12 cellular contexts compared by ENCODE assay signal in genomic region chr17:38693700-38694329, GRCh38. TPM values are rescaled to one million over a fixed set of nuclear protein-coding genes. Genes with fewer than 3 reads are reported as not detected.
DNase-seq lines count a peak whose midpoint lies in the region; ATAC-seq, FAIRE-seq and TF ChIP-seq lines count a peak whose summit lies in the region.
"Had no signal": no experiment of that assay in that cellular context is flagged by ENCODE, and none has a peak within 500 bp of the region (broad histone marks: within the 10 kb centered on the region; RNA-seq: fewer than 3 reads in every experiment).

No MANE protein-coding gene starts in this region.

- H3K9me3 ChIP-seq in Peyer's patch (no peaks in the 10 kb centered on the region), neuronal stem cell (replicated peaks in 1 of 2; ENCODE audit: control insufficient read depth in 2 of 2, insufficient read depth in 1 of 2, low read depth in 1 of 2, low read length in 2 of 2) (no peaks in the 10 kb centered on the region), MM.1S (replicated peaks; ENCODE audit: insufficient read depth, low read length) (no peaks in the 10 kb centered on the region)

- no peak for TF ChIP-seq POLR2A in Peyer's patch (IDR thresholded peaks at IDR 0.05)

- no peak overlapping the region for H3K27ac ChIP-seq in ACC112 (ENCODE audit: low read depth, low read length)
- H3K27ac ChIP-seq in Peyer's patch, result peak overlapping the region; percentile 3 to 63 (median 28)
- H3K27ac ChIP-seq in neuronal stem cell (replicated peaks; ENCODE audit: low read length), result no peak overlapping the region
- H3K27ac ChIP-seq in MM.1S (ENCODE audit: low read length), result no peak overlapping the region

- H3K4ac ChIP-seq in neuronal stem cell (ENCODE audit: low read length), result no peak overlapping the region

- H3K23ac ChIP-seq in neuronal stem cell (ENCODE audit: low read depth, low read length, poor library complexity), result no peak overlapping the region

- H3K14ac ChIP-seq in neuronal stem cell (ENCODE audit: low read length), result no peak overlapping the region

- no peak overlapping the region for H3K9ac ChIP-seq in neuronal stem cell (ENCODE audit: low read depth, low read length, poor library complexity)
- no peak overlapping the region for H3K9ac ChIP-seq in MM.1S (ENCODE audit: low read length)

- H3K4me2 ChIP-seq in neuronal stem cell (ENCODE audit: insufficient read depth, low read length, poor library complexity, severe bottlenecking) (no peak overlapping the region), MM.1S (ENCODE audit: low read depth, low read length) (no peak overlapping the region)

- WGBS in neuronal stem cell (ENCODE audit: extremely low coverage in 2 of 2, insufficient read length in 2 of 2, insufficient replicate concordance in 1 of 2), 2 donors, result no CpG with 5 or more reads among the region's 12 CpGs

- no peak for FAIRE-seq in frontal cortex (lab: Jason Lieb, UNC)

- no peak overlapping the region for H4K91ac ChIP-seq in neuronal stem cell (ENCODE audit: low read depth, low read length, poor library complexity)

- peak overlapping the region; percentile 23 for H3K18ac ChIP-seq in neuronal stem cell (ENCODE audit: low read length)

- H3K9me2 ChIP-seq in MM.1S (replicated peaks; ENCODE audit: insufficient read depth, low read length), result no peaks in the 10 kb centered on the region

- H3K36me3 ChIP-seq in ACC112 (ENCODE audit: insufficient read depth, low read length) (no peaks in the 10 kb centered on the region), Peyer's patch (no peaks in the 10 kb centered on the region), neuronal stem cell (replicated peaks in 1 of 2; ENCODE audit: control insufficient read depth in 2 of 2, insufficient read depth in 2 of 2, low read length in 2 of 2) (no peaks in the 10 kb centered on the region), MM.1S (replicated peaks; ENCODE audit: insufficient read depth, low read length) (no peaks in the 10 kb centered on the region)

- no peak overlapping the region for H3K4me3 ChIP-seq in ACC112 (ENCODE audit: low read depth, low read length)
- no peak overlapping the region for H3K4me3 ChIP-seq in Peyer's patch
- peak overlapping the region in 1 of 2 donors; percentile 27 for H3K4me3 ChIP-seq in neuronal stem cell (ENCODE audit: low read length in 2 of 2)
- no peak overlapping the region for H3K4me3 ChIP-seq in MM.1S (ENCODE audit: low read length)

- no peak overlapping the region for H2BK5ac ChIP-seq in neuronal stem cell (ENCODE audit: low read length)

- DNase-seq in Peyer's patch (peak in 2 of 3 donors; percentile 36 to 77), frontal cortex (ENCODE audit: low spot score in 2 of 2) (peak; percentile 20 to 39), neuronal stem cell (ENCODE audit: low spot score) (no peak), activated gamma-delta T cell treated with Interleukin-2 at 50 U/mL for 16 hours (no peak), GM20000 (ENCODE audit: low spot score) (no peak), MM.1S (no peak)
- DNase-seq: activated naive CD4-positive, alpha-beta T cell treated with Interleukin-2 at 50 U/mL for 16 hours; immature natural killer cell; T-helper 1 cell had no signal

- H4K8ac ChIP-seq in neuronal stem cell (ENCODE audit: low read depth, low read length), result peak overlapping the region; percentile 24

- TF ChIP-seq CTCF in Peyer's patch (IDR thresholded peaks at IDR 0.05) (no peak), GM20000 (IDR thresholded peaks at IDR 0.05; ENCODE audit: extremely low read depth, missing control alignments) (no peak), MM.1S (IDR thresholded peaks at IDR 0.05; ENCODE audit: low read length) (no peak)

- no peak overlapping the region for H2BK120ac ChIP-seq in neuronal stem cell (ENCODE audit: low read depth, low read length)

- peaks cover 12% of the 10 kb centered on the region for H3K4me1 ChIP-seq in ACC112 (ENCODE audit: control insufficient read depth, insufficient read depth, low read length, unreplicated experiment)
- H3K4me1 ChIP-seq in Peyer's patch, result peaks cover 0 to 14% (median 0%) of the 10 kb centered on the region in 4 donors
- peaks cover 5 to 9% of the 10 kb centered on the region in 2 donors for H3K4me1 ChIP-seq in neuronal stem cell (ENCODE audit: control insufficient read depth in 2 of 2, insufficient read depth in 1 of 2, low read depth in 1 of 2, low read length in 2 of 2)
- H3K4me1 ChIP-seq in MM.1S (ENCODE audit: low read length), result no peaks in the 10 kb centered on the region

- H3K79me2 ChIP-seq in ACC112 (ENCODE audit: control insufficient read depth, insufficient read depth, low read length, unreplicated experiment) (no peaks in the 10 kb centered on the region), MM.1S (ENCODE audit: low read length) (no peaks in the 10 kb centered on the region)

- ATAC-seq in GM19395 (IDR thresholded peaks at IDR 0.05; ENCODE audit: unreplicated experiment), result no peak

- H2AFZ ChIP-seq in ACC112 (ENCODE audit: low read length, unreplicated experiment), result peak overlapping the region; percentile 58
- peak overlapping the region; percentile 78 for H2AFZ ChIP-seq in neuronal stem cell (ENCODE audit: low read length)
- no peak overlapping the region for H2AFZ ChIP-seq in MM.1S (ENCODE audit: low read length)

- H3K27me3 ChIP-seq in ACC112 (ENCODE audit: insufficient read depth, low read length) (no peaks in the 10 kb centered on the region), Peyer's patch (no peaks in the 10 kb centered on the region), neuronal stem cell (ENCODE audit: control insufficient read depth in 3 of 3, insufficient read depth in 3 of 3, low read depth in 1 of 3, low read length in 3 of 3) (peaks cover 0 to 13% (median 0%) of the 10 kb centered on the region in 3 experiments), MM.1S (replicated peaks; ENCODE audit: insufficient read depth, low read length) (no peaks in the 10 kb centered on the region)

- H2BK12ac ChIP-seq in neuronal stem cell (ENCODE audit: low read length), result no peak overlapping the region

- peaks cover 3% of the 10 kb centered on the region; the same call in 1 of the 2 replicates for H3F3A ChIP-seq in MM.1S (ENCODE audit: insufficient read depth, low read length)

- no peak overlapping the region for H2AK5ac ChIP-seq in neuronal stem cell (ENCODE audit: low read depth, low read length)

- no peak overlapping the region for H2BK15ac ChIP-seq in neuronal stem cell (ENCODE audit: low read length)

- H3K79me1 ChIP-seq in neuronal stem cell (ENCODE audit: low read depth, low read length), result no peaks in the 10 kb centered on the region

- no peaks in the 10 kb centered on the region for H4K20me1 ChIP-seq in MM.1S (ENCODE audit: insufficient read depth, low read length)

RNA-seq across cellular contexts. Expression of gene MLLT6, which starts 11.3 kb away (rescaled TPM):
- total RNA-seq in Peyer's patch (100 to 1,000 TPM in 3 of 4 donors, 10 to 100 TPM in 1; 69.2 to 297 (median 190) TPM), frontal cortex (16.3 TPM)
- 14.2 TPM for polyA plus RNA-seq in neuronal stem cell (2013, experiment 1 of 2)
- polyA plus RNA-seq in neuronal stem cell (2013, experiment 2 of 2), result 14.1 TPM

RNA-seq across cellular contexts. Expression of gene EPOP, which starts 19.1 kb away (rescaled TPM):
- total RNA-seq in Peyer's patch (1 to 10 TPM in 1 of 4 donors, under 1 TPM in 1, not detected in 2; 0.54 to 3.3 TPM), frontal cortex (0.82 TPM)
- polyA plus RNA-seq in neuronal stem cell (2013, experiment 1 of 2), result 17.0 TPM
- polyA plus RNA-seq in neuronal stem cell (2013, experiment 2 of 2), result 16.8 TPM
- polyA plus RNA-seq: immature natural killer cell had no signal

RNA-seq across cellular contexts. Expression of gene CISD3, which starts 36.3 kb away (rescaled TPM):
- total RNA-seq in Peyer's patch, result 10 to 100 TPM; 10.7 to 55.0 (median 43.2) TPM
- 0.82 TPM for total RNA-seq in frontal cortex
- polyA plus RNA-seq in neuronal stem cell (2013, experiment 1 of 2), result 4.7 TPM
- 4.8 TPM for polyA plus RNA-seq in neuronal stem cell (2013, experiment 2 of 2)

RNA-seq across cellular contexts. Expression of gene PCGF2, which starts 54.3 kb away (rescaled TPM):
- total RNA-seq in Peyer's patch (10 to 100 TPM in 2 of 4 donors, 1 to 10 TPM in 2; 8.3 to 41.9 (median 14.5) TPM), frontal cortex (8.2 TPM)
- polyA plus RNA-seq in neuronal stem cell (2013, experiment 1 of 2), result 74.0 TPM
- polyA plus RNA-seq in neuronal stem cell (2013, experiment 2 of 2), result 69.4 TPM
- total RNA-seq: B cell had no signal
- polyA plus RNA-seq: immature natural killer cell had no signal

RNA-seq across cellular contexts. Expression of gene PSMB3, which starts 58.7 kb away (rescaled TPM):
- 100 to 1,000 TPM; 106 to 165 (median 109) TPM for total RNA-seq in Peyer's patch
- 196 TPM for total RNA-seq in frontal cortex
- polyA plus RNA-seq in neuronal stem cell (2013, experiment 1 of 2), result 263 TPM
- 265 TPM for polyA plus RNA-seq in neuronal stem cell (2013, experiment 2 of 2)

Comparison
In these comparisons a context has a peak if more than half of its experiments do, and no peak if none do; other contexts are left out.
1. H3K27ac ChIP-seq: peak in Peyer's patch (4 of 4); none in ACC112 (single experiment), neuronal stem cell (single experiment) and MM.1S (single experiment).
2. DNase-seq: peak in Peyer's patch (2 of 3) and frontal cortex (2 of 2); none in neuronal stem cell (single experiment), activated gamma-delta T cell treated with Interleukin-2 at 50 U/mL for 16 hours (single experiment), GM20000 (single experiment) and MM.1S (single experiment).